In the genomic region with DNA sequence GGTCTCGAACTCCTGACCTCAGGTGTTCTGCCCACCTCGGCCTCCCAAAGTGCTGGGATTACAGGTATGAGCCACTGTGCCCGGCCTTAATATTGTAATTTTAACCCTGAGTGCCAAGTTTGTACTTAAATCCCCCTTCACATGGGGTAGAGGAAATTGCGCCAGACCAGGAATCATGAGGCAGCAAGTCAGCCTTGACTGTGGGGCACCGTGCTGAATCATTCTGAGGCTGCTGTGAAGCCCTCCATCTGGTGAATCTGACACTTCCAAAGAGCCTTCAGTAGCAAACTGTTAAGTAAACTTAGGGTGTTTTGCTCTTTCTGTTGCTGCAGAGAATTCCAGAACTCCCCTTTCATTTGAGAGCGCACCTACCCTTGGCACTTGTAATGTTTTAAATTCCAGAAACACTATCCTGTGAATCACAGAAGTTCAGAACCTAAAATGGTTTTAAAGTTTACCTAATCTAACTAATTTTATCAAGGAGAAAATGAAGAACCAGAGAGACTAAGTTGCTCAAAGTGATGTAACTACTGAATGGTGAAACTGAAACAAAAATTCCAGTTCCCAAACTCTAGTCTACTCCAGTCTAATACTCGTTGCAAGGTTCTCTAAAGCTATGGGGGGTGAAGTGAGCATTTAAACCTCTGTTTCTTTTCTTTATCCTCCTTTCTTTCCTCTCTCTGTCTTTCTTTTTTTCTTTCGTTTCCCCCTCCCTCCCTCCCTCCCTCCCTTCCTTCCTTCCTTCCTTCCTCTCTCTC, we compare ENCODE assay signal across 10 cellular contexts. TPM values are rescaled to one million over a fixed set of nuclear protein-coding genes. Genes with fewer than 3 reads are reported as not detected.
A peak's percentile ranks its signal among the peaks of the same experiment; 100 is the strongest.
DNase-seq lines count a peak whose midpoint lies in the region; ATAC-seq and TF ChIP-seq lines count a peak whose summit lies in the region.
"Had no signal": no experiment of that assay in that cellular context is flagged by ENCODE, and none has a peak within 500 bp of the region (broad histone marks: within the 10 kb centered on the region; RNA-seq: fewer than 3 reads in every experiment).

No MANE protein-coding gene starts in this region.

- ATAC-seq in RWPE2 (ENCODE audit: low read depth) = peak; percentile 76

- no peaks in the 10 kb centered on the region for H3K27me3 Mint-ChIP-seq in activated CD4-positive, alpha-beta memory T cell treated with anti-CD3 and anti-CD28 coated beads, Interleukin-2, amount 10 ng/mL, durations not matched to agents 7 days and 5 days

- 50 to 78% methylated on average over 8 of the region's 8 CpGs for WGBS in sigmoid colon, 2 donors
- 71 to 74% methylated on average over 8 of the region's 8 CpGs for WGBS in lower leg skin, 2 donors

- H3K27ac Mint-ChIP-seq in activated CD4-positive, alpha-beta memory T cell treated with anti-CD3 and anti-CD28 coated beads, Interleukin-2, amount 10 ng/mL, durations not matched to agents 7 days and 5 days = no peak overlapping the region

- H3K4me3 ChIP-seq in RWPE2 (ENCODE audit: severe bottlenecking) = no peak overlapping the region
- H3K4me3 ChIP-seq in foreskin fibroblast (ENCODE audit: low read depth in 1 of 2, low read length in 2 of 2) = peak overlapping the region; percentile 5 to 43
- peak overlapping the region in 2 of 4 donors; percentile 11 to 16 for H3K4me3 ChIP-seq in sigmoid colon
- H3K4me3 ChIP-seq in HAP-1 = no peak overlapping the region
- H3K4me3 ChIP-seq in lower leg skin (ENCODE audit: low read depth, poor library complexity, severe bottlenecking) = no peak overlapping the region

- no peaks in the 10 kb centered on the region for H3K9me3 ChIP-seq in RWPE2 (ENCODE audit: severe bottlenecking)
- H3K9me3 ChIP-seq in sigmoid colon = no peaks in the 10 kb centered on the region
- no peaks in the 10 kb centered on the region for H3K9me3 ChIP-seq in HAP-1

- DNase-seq in GM04504 (ENCODE audit: low read depth) (peak; percentile 82), RWPE2 (ENCODE audit: low spot score) (no peak), foreskin fibroblast (peak; percentile 92 to 95), sigmoid colon (peak; percentile 87), HAP-1 (ENCODE audit: low spot score in 2 of 2) (no peak), lower leg skin (ENCODE audit: low spot score in 2 of 2) (no peak), NCI-H2107 (lab: John Stamatoyannopoulos, UW) (no peak)
- no peak for DNase-seq in activated CD4-positive, alpha-beta memory T cell treated with anti-CD3 and anti-CD28 coated beads, Interleukin-2, amount 10 ng/mL, durations not matched to agents 7 days and 5 days
- DNase-seq: cerebellar nuclear complex had no signal

- POLR2A ChIA-PET in activated CD4-positive, alpha-beta memory T cell treated with anti-CD3 and anti-CD28 coated beads, Interleukin-2, amount 10 ng/mL, durations not matched to agents 7 days and 5 days (lab: Charles Lee) = no interaction called here

- no peak for TF ChIP-seq CTCF in RWPE2 (IDR thresholded peaks at IDR 0.05; ENCODE audit: poor library complexity, severe bottlenecking)
- TF ChIP-seq CTCF in foreskin fibroblast (IDR thresholded peaks at IDR 0.05; ENCODE audit: low read depth, low read length) = no peak
- TF ChIP-seq CTCF in sigmoid colon (IDR thresholded peaks at IDR 0.05) = no peak
- no peak for TF ChIP-seq CTCF in lower leg skin (IDR thresholded peaks at IDR 0.05)

- no peak for TF ChIP-seq POLR2A in sigmoid colon (IDR thresholded peaks at IDR 0.05)
- no peak for TF ChIP-seq POLR2A in lower leg skin (IDR thresholded peaks at IDR 0.05)

- H3K27me3 ChIP-seq in RWPE2 (ENCODE audit: insufficient read depth, poor library complexity, severe bottlenecking) (no peaks in the 10 kb centered on the region), sigmoid colon (no peaks in the 10 kb centered on the region), HAP-1 (ENCODE audit: low read depth) (no peaks in the 10 kb centered on the region)

- no peak for TF ChIP-seq EP300 in sigmoid colon (IDR thresholded peaks at IDR 0.05)

- no peaks in the 10 kb centered on the region for H3K9me3 Mint-ChIP-seq in activated CD4-positive, alpha-beta memory T cell treated with anti-CD3 and anti-CD28 coated beads, Interleukin-2, amount 10 ng/mL, durations not matched to agents 7 days and 5 days

- H3K4me3 Mint-ChIP-seq in activated CD4-positive, alpha-beta memory T cell treated with anti-CD3 and anti-CD28 coated beads, Interleukin-2, amount 10 ng/mL, durations not matched to agents 7 days and 5 days = no peak overlapping the region

- intact Hi-C loops in sigmoid colon (cut with DNase I) = no loop called here
- intact Hi-C loops in lower leg skin (cut with DNase I; ENCODE audit: low total_unique reads) = no loop called here

- H3K4me1 ChIP-seq in RWPE2 (ENCODE audit: insufficient read depth, poor library complexity, severe bottlenecking) = no peaks in the 10 kb centered on the region
- H3K4me1 ChIP-seq in sigmoid colon = peaks cover 0 to 34% (median 15%) of the 10 kb centered on the region in 4 donors
- 0 out of 2 replicates have a peak, but pooled peaks cover 4% of the 10 kb centered on the region for H3K4me1 ChIP-seq in HAP-1

- peaks cover 16% of the 10 kb centered on the region for H3K4me1 Mint-ChIP-seq in activated CD4-positive, alpha-beta memory T cell treated with anti-CD3 and anti-CD28 coated beads, Interleukin-2, amount 10 ng/mL, durations not matched to agents 7 days and 5 days

- peak overlapping the region; percentile 26 for H3K27ac ChIP-seq in RWPE2 (ENCODE audit: poor library complexity, severe bottlenecking)
- peak overlapping the region; percentile 57 to 81 (median 63) for H3K27ac ChIP-seq in sigmoid colon

- CTCF ChIA-PET in activated CD4-positive, alpha-beta memory T cell treated with anti-CD3 and anti-CD28 coated beads, Interleukin-2, amount 10 ng/mL, durations not matched to agents 7 days and 5 days (lab: Charles Lee) = no interaction called here

- no peaks in the 10 kb centered on the region for H3K36me3 Mint-ChIP-seq in activated CD4-positive, alpha-beta memory T cell treated with anti-CD3 and anti-CD28 coated beads, Interleukin-2, amount 10 ng/mL, durations not matched to agents 7 days and 5 days (ENCODE audit: low read depth)

- no peaks in the 10 kb centered on the region for H3K36me3 ChIP-seq in RWPE2 (ENCODE audit: low read depth)
- H3K36me3 ChIP-seq in sigmoid colon = peaks cover 0 to 18% (median 8%) of the 10 kb centered on the region in 4 donors
- no peaks in the 10 kb centered on the region; the same call in 1 of the 2 replicates for H3K36me3 ChIP-seq in HAP-1 (replicated peaks)

- in situ Hi-C loops in HAP-1 (cut with MboI; ENCODE audit: low sequenced_read_pairs) = no loop called here

RNA-seq across cellular contexts. Expression of a gene that starts 7.5 kb away (rescaled TPM):
- 10 to 100 TPM; 32.1 to 54.8 (median 38.2) TPM for total RNA-seq in sigmoid colon
- polyA plus RNA-seq in sigmoid colon = 10 to 100 TPM; 44.9 to 85.8 (median 60.7) TPM
- 10 to 100 TPM; 11.1 to 12.5 TPM for total RNA-seq in activated CD4-positive, alpha-beta memory T cell treated with anti-CD3 and anti-CD28 coated beads, Interleukin-2, amount 10 ng/mL, durations not matched to agents 7 days and 5 days
- total RNA-seq in lower leg skin = 10 to 100 TPM; 34.1 to 41.5 (median 37.5) TPM

RNA-seq across cellular contexts. Expression of a gene that starts 40.6 kb away (rescaled TPM):
- not detected for total RNA-seq in sigmoid colon
- polyA plus RNA-seq in sigmoid colon = under 1 TPM in 1 of 3 donors, not detected in 2; 0.16 TPM
- 1 to 10 TPM in 1 of 2 experiments, under 1 TPM in 1; 0.73 to 1.6 TPM for total RNA-seq in activated CD4-positive, alpha-beta memory T cell treated with anti-CD3 and anti-CD28 coated beads, Interleukin-2, amount 10 ng/mL, durations not matched to agents 7 days and 5 days
- total RNA-seq in lower leg skin = 10 to 100 TPM in 2 of 4 donors, not detected in 2; 27.9 to 51.1 TPM
- total RNA-seq: temporal lobe had no signal

RNA-seq across cellular contexts. Expression of a gene that starts 51.6 kb away (rescaled TPM):
- total RNA-seq in sigmoid colon (1 to 10 TPM; 2.9 to 5.0 (median 4.7) TPM), lower leg skin (10 to 100 TPM; 19.3 to 41.4 (median 25.6) TPM)
- 1 to 10 TPM in 1 of 3 donors, under 1 TPM in 2; 0.60 to 1.1 (median 0.69) TPM for polyA plus RNA-seq in sigmoid colon
- 1 to 10 TPM; 4.5 to 5.2 TPM for total RNA-seq in activated CD4-positive, alpha-beta memory T cell treated with anti-CD3 and anti-CD28 coated beads, Interleukin-2, amount 10 ng/mL, durations not matched to agents 7 days and 5 days

Comparison
In these comparisons a context has a peak if more than half of its experiments do, and no peak if none do; other contexts are left out.
1. DNase-seq: peak in GM04504 (single experiment), foreskin fibroblast (2 of 2) and sigmoid colon (single experiment); none in RWPE2 (single experiment), HAP-1 (0 of 2), activated CD4-positive, alpha-beta memory T cell treated with anti-CD3 and anti-CD28 coated beads, Interleukin-2, amount 10 ng/mL, durations not matched to agents 7 days and 5 days (single experiment), lower leg skin (0 of 2) and NCI-H2107 (single experiment).
2. H3K4me3 ChIP-seq: peak in foreskin fibroblast (2 of 2); none in RWPE2 (single experiment), HAP-1 (single experiment) and lower leg skin (single experiment).